ENCODE assay signal across 15 cellular contexts in genomic region chr20:63150391-63150898, GRCh38.
"Had no signal": no experiment of that assay in that cellular context is flagged by ENCODE, and none has a peak within 500 bp of the region (broad histone marks: within the 10 kb centered on the region; RNA-seq: fewer than 3 reads in every experiment).

No MANE protein-coding gene starts in this region.

- H3K4me3 Mint-ChIP-seq: type B pancreatic cell had no signal

- H3K4me3 ChIP-seq: colonic mucosa, heart right ventricle had no signal

- H3K4me1 Mint-ChIP-seq: naive B cell had no signal

- H3K4me1 ChIP-seq: colonic mucosa had no signal

- H3K36me3 ChIP-seq: colonic mucosa, heart right ventricle had no signal

- H3K9me3 ChIP-seq: colonic mucosa had no signal

- DNase-seq: cerebellar nuclear complex; colonic mucosa; dermis blood vessel endothelial cell; foreskin melanocyte; hypothalamus; mesenchymal stem cell; midbrain; naive B cell; small intestine; stimulated activated CD4-positive, alpha-beta T cell treated with anti-CD3 and anti-CD28 coated beads, Interleukin-2, amount 100 ng/mL, for 48 hours; stimulated activated naive CD4-positive, alpha-beta T cell treated with Interleukin-2 at 50 U/mL for 16 hours had no signal

- H3K27ac Mint-ChIP-seq: nephron, type B pancreatic cell had no signal

- H3K27ac ChIP-seq: colonic mucosa had no signal

- H3K36me3 Mint-ChIP-seq: type B pancreatic cell had no signal

- ATAC-seq: left lobe of liver had no signal
